33 cellular contexts compared by ENCODE assay signal in genomic region chrX:153486163-153486562, GRCh38. TPM values are rescaled to one million over a fixed set of nuclear protein-coding genes. Genes with fewer than 3 reads are reported as not detected.
"Had no signal": no experiment of that assay in that cellular context is flagged by ENCODE, and none has a peak within 500 bp of the region (broad histone marks: within the 10 kb centered on the region; RNA-seq: fewer than 3 reads in every experiment).

No MANE protein-coding gene starts in this region.

- ATAC-seq: activated CD8-positive, alpha-beta T cell treated with anti-CD3 and anti-CD28 coated beads for 36 hours; activated T-cell treated with anti-CD3 and anti-CD28 coated beads, Interleukin-2, amount 50 U/mL, for 72 hours; activated T-helper 17 cell treated with anti-CD3 and anti-CD28 coated beads, Interleukin-2, amount 50 U/mL, for 72 hours; K562; PC-3 had no signal

- H3K27me3 Mint-ChIP-seq: activated CD4-positive, alpha-beta T cell treated with anti-CD3 and anti-CD28 coated beads, Interleukin-2, amount 10 ng/mL, durations not matched to agents 24 days and 14 days; activated CD8-positive, alpha-beta T cell treated with anti-CD3 and anti-CD28 coated beads for 36 hours; activated naive CD8-positive, alpha-beta T cell treated with anti-CD3 and anti-CD28 coated beads for 36 hours; activated T-helper 17 cell treated with anti-CD3 and anti-CD28 coated beads, Interleukin-2, amount 50 U/mL, for 72 hours; central memory CD8-positive, alpha-beta T cell had no signal

- H3K4me3 ChIP-seq: cardiac muscle cell, K562, Peyer's patch had no signal

- H3K36me3 Mint-ChIP-seq: activated naive CD8-positive, alpha-beta T cell treated with anti-CD3 and anti-CD28 coated beads for 36 hours had no signal

- H3K36me3 ChIP-seq: cardiac muscle cell, Peyer's patch had no signal

- H3K4me3 Mint-ChIP-seq: activated CD4-positive, alpha-beta T cell treated with anti-CD3 and anti-CD28 coated beads, Interleukin-2, amount 10 ng/mL, durations not matched to agents 24 days and 14 days; activated CD8-positive, alpha-beta T cell treated with anti-CD3 and anti-CD28 coated beads for 36 hours; activated naive CD8-positive, alpha-beta T cell treated with anti-CD3 and anti-CD28 coated beads for 36 hours; activated T-cell treated with anti-CD3 and anti-CD28 coated beads, Interleukin-2, amount 50 U/mL, for 72 hours; activated T-helper 17 cell treated with anti-CD3 and anti-CD28 coated beads, Interleukin-2, amount 50 U/mL, for 72 hours; central memory CD8-positive, alpha-beta T cell had no signal

- H3K27me3 ChIP-seq: cardiac muscle cell, Peyer's patch had no signal

- H3K27ac ChIP-seq: cardiac muscle cell, Peyer's patch had no signal

- DNase-seq: activated CD4-positive, alpha-beta T cell treated with anti-CD3 and anti-CD28 coated beads, Interleukin-2, amount 10 ng/mL, durations not matched to agents 24 days and 14 days; activated CD4-positive, alpha-beta T cell treated with anti-CD3 and anti-CD28 coated beads, Interleukin-2, amount 50 U/mL, for 4 hours; activated CD8-positive, alpha-beta T cell treated with anti-CD3 and anti-CD28 coated beads for 36 hours; activated effector memory CD4-positive, alpha-beta T cell treated with anti-CD3 and anti-CD28 coated beads, Interleukin-2, amount 50 U/mL, for 16 hours; activated naive CD4-positive, alpha-beta T cell; activated naive CD4-positive, alpha-beta T cell treated with anti-CD3 and anti-CD28 coated beads, Interleukin-2, amount 50 U/mL, for 16 hours; activated naive CD8-positive, alpha-beta T cell treated with anti-CD3 and anti-CD28 coated beads for 36 hours; activated T-cell treated with anti-CD3 and anti-CD28 coated beads, Interleukin-2, amount 50 U/mL, for 1 hour; activated T-cell treated with anti-CD3 and anti-CD28 coated beads, Interleukin-2, amount 50 U/mL, for 72 hours; amniotic stem cell; aorta; NCI-H1105 treated with DMSO at 0.1 percent for 48 hours; NCI-H1436; NCI-H187; NCI-H2081 treated with DMSO at 0.1 percent for 48 hours; NCI-H226; NCI-H446 treated with DMSO at 0.1 percent for 48 hours; NCI-H69; NK-92 treated with Interleukin-12 subunit alpha and Interleukin-12 subunit beta, amount 100 ng/mL, for 24 hours; PC-3; Peyer's patch; Right ventricle myocardium superior; RPMI8226; SW 1271; T-helper 1 cell; T1000 had no signal

- H3K4me1 Mint-ChIP-seq: activated CD4-positive, alpha-beta T cell treated with anti-CD3 and anti-CD28 coated beads, Interleukin-2, amount 10 ng/mL, durations not matched to agents 24 days and 14 days; activated naive CD8-positive, alpha-beta T cell treated with anti-CD3 and anti-CD28 coated beads for 36 hours; activated T-helper 17 cell treated with anti-CD3 and anti-CD28 coated beads, Interleukin-2, amount 50 U/mL, for 72 hours; central memory CD8-positive, alpha-beta T cell had no signal

- H3K27ac Mint-ChIP-seq: activated CD4-positive, alpha-beta T cell treated with anti-CD3 and anti-CD28 coated beads, Interleukin-2, amount 10 ng/mL, durations not matched to agents 24 days and 14 days; activated CD8-positive, alpha-beta T cell treated with anti-CD3 and anti-CD28 coated beads for 36 hours; activated naive CD8-positive, alpha-beta T cell treated with anti-CD3 and anti-CD28 coated beads for 36 hours; activated T-cell treated with anti-CD3 and anti-CD28 coated beads, Interleukin-2, amount 50 U/mL, for 72 hours; activated T-helper 17 cell treated with anti-CD3 and anti-CD28 coated beads, Interleukin-2, amount 50 U/mL, for 72 hours had no signal

- H3K4me1 ChIP-seq: Peyer's patch had no signal

- H3K9me3 ChIP-seq: Peyer's patch had no signal

RNA-seq across cellular contexts. Expression of gene BGN, which starts 8.6 kb away (rescaled TPM):
- total RNA-seq: activated CD4-positive, alpha-beta T cell treated with anti-CD3 and anti-CD28 coated beads, Interleukin-2, amount 10 ng/mL, durations not matched to agents 24 days and 14 days; activated CD8-positive, alpha-beta memory T cell treated with anti-CD3 and anti-CD28 coated beads for 36 hours; activated CD8-positive, alpha-beta T cell treated with anti-CD3 and anti-CD28 coated beads for 36 hours; activated naive CD8-positive, alpha-beta T cell treated with anti-CD3 and anti-CD28 coated beads for 36 hours; activated T-cell treated with anti-CD3 and anti-CD28 coated beads, Interleukin-2, amount 50 U/mL, for 72 hours; activated T-helper 17 cell treated with anti-CD3 and anti-CD28 coated beads, Interleukin-2, amount 50 U/mL, for 72 hours; PC-3; T-helper 2 cell treated with Interferon-gamma antibody and Interleukin-4, amounts not matched to agents 100 ng/mL and 5 ng/mL, for 36 hours had no signal
- polyA plus RNA-seq: K562 had no signal

RNA-seq across cellular contexts. Expression of gene ATP2B3, which starts 31.3 kb away (rescaled TPM):
- total RNA-seq: activated CD4-positive, alpha-beta T cell treated with anti-CD3 and anti-CD28 coated beads, Interleukin-2, amount 10 ng/mL, durations not matched to agents 24 days and 14 days; activated CD8-positive, alpha-beta memory T cell treated with anti-CD3 and anti-CD28 coated beads for 36 hours; activated CD8-positive, alpha-beta T cell treated with anti-CD3 and anti-CD28 coated beads for 36 hours; activated naive CD8-positive, alpha-beta T cell treated with anti-CD3 and anti-CD28 coated beads for 36 hours; activated T-cell treated with anti-CD3 and anti-CD28 coated beads, Interleukin-2, amount 50 U/mL, for 72 hours; activated T-helper 17 cell treated with anti-CD3 and anti-CD28 coated beads, Interleukin-2, amount 50 U/mL, for 72 hours; K562; M059J; PC-3; Peyer's patch; Right ventricle myocardium superior; T-helper 2 cell treated with Interferon-gamma antibody and Interleukin-4, amounts not matched to agents 100 ng/mL and 5 ng/mL, for 36 hours had no signal

RNA-seq across cellular contexts. Expression of gene TREX2, which starts 40.3 kb away (rescaled TPM):
- polyA plus RNA-seq: cardiac muscle cell had no signal
